ENCODE assay signal across 36 cellular contexts in genomic region chr6:17242087-17242486, GRCh38. TPM values are rescaled to one million over a fixed set of nuclear protein-coding genes. Genes with fewer than 3 reads are reported as not detected.
"Had no signal": no experiment of that assay in that cellular context is flagged by ENCODE, and none has a peak within 500 bp of the region (broad histone marks: within the 10 kb centered on the region; RNA-seq: fewer than 3 reads in every experiment).

No MANE protein-coding gene starts in this region.

- DNase-seq: Karpas-422, Kasumi-1, MG63, MM.1S, MV-4-11, NCI-H1048, NCI-H1092, NCI-H1092 treated with DMSO at 0.1 percent for 48 hours, NCI-H1105, NCI-H1105 treated with DMSO at 0.1 percent for 48 hours, NCI-H1417, NCI-H1417 treated with DMSO at 0.1 percent for 48 hours, NCI-H1436, NCI-H1436 treated with DMSO at 0.1 percent for 48 hours, NCI-H146, NCI-H1694, NCI-H1694 treated with DMSO at 0.1 percent for 48 hours, NCI-H187, NCI-H187 treated with DMSO at 0.1 percent for 48 hours, NCI-H1930, NCI-H2029, NCI-H2029 treated with DMSO at 0.1 percent for 48 hours, NCI-H2081, NCI-H2081 treated with DMSO at 0.1 percent for 48 hours, NCI-H2107, NCI-H2171, NCI-H2171 treated with DMSO at 0.1 percent for 48 hours, NCI-H2227 treated with DMSO at 0.1 percent for 48 hours, NCI-H226, NCI-H345, NCI-H446, NCI-H446 treated with DMSO at 0.1 percent for 48 hours, NCI-H510A, NCI-H510A treated with DMSO at 0.1 percent for 48 hours had no signal

- H3K9ac ChIP-seq: KMS-11 had no signal

- H3K36me3 ChIP-seq: MG63 had no signal

- H3K27ac ChIP-seq: KMS-11 had no signal

- H3K27me3 ChIP-seq: MG63 had no signal

- H3K4me2 ChIP-seq: KMS-11 had no signal

- H3K4me3 ChIP-seq: MG63 had no signal

RNA-seq across cellular contexts. Expression of gene RBM24, which starts 39.1 kb away (rescaled TPM):
- total RNA-seq: MCF 10A had no signal
